In the genomic region with DNA sequence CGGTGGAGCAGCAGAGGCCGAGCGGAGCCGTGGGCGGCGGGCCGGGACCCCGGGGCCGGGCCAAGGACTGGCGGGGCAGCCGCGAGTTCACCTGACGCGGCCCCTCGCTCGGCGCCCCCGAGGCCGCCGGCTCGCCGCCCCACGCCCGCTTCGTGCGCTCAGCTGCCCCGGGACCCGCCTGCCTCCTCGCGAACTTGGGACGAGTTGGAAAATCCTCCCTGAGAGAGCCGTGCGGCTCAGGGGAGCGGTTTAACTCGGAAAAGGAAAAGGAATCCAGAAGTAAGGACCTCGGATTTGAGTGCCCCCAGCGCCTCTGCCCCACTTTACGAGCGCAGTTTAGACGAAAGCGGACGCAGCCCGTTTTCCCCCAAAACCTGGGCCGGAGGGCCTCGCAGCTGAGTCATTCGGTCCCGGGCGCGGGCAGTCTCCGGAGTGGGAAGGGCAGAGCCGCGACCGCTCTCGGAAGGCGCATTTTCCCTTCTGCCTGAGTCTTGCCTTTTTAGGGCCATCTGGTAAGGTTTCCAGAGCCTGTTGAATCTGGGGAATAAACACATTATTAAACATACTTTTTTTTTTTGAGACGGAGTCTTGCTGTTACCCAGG, we compare ENCODE assay signal across 8 cellular contexts. TPM values are rescaled to one million over a fixed set of nuclear protein-coding genes. Genes with fewer than 3 reads are reported as not detected.
DNase-seq lines count a peak whose midpoint lies in the region; ATAC-seq, FAIRE-seq and TF ChIP-seq lines count a peak whose summit lies in the region.

No MANE protein-coding gene starts in this region.

- peak overlapping the region; percentile 80 for H3K4me2 ChIP-seq in keratinocyte (ENCODE audit: control insufficient read depth, extremely low read depth, insufficient read depth, low read depth, low read length)

- H3K9ac ChIP-seq in HUES48 (ENCODE audit: low read depth, low read length): peak overlapping the region; percentile 90
- peak overlapping the region; percentile 99 for H3K9ac ChIP-seq in keratinocyte (ENCODE audit: control insufficient read depth, extremely low read depth, insufficient read depth, low read length)

- H3K27me3 ChIP-seq in HUES48 (ENCODE audit: control insufficient read depth, insufficient read depth, low read length): no peaks in the 10 kb centered on the region
- no peaks in the 10 kb centered on the region for H3K27me3 ChIP-seq in bronchial epithelial cell (ENCODE audit: control insufficient read depth, insufficient read depth, low read length)
- no peaks in the 10 kb centered on the region for H3K27me3 ChIP-seq in keratinocyte (ENCODE audit: control insufficient read depth, extremely low read depth, insufficient read depth, low read length)

- peak overlapping the region; percentile 87 for H3K4me3 Mint-ChIP-seq in WTC11

- peak overlapping the region; percentile 69 for H2AFZ ChIP-seq in keratinocyte (ENCODE audit: control insufficient read depth, low read length)

- H3K36me3 ChIP-seq in HUES48 (ENCODE audit: control insufficient read depth, insufficient read depth, low read length) (no peaks in the 10 kb centered on the region), bronchial epithelial cell (ENCODE audit: control insufficient read depth, insufficient read depth, low read length) (no peaks in the 10 kb centered on the region), keratinocyte (ENCODE audit: control insufficient read depth in 2 of 2, extremely low read depth in 1 of 2, insufficient read depth in 2 of 2, low read length in 2 of 2) (no peaks in the 10 kb centered on the region)

- DNase-seq in NCI-H1436 (lab: John Stamatoyannopoulos, UW): peak; percentile 20
- no peak for DNase-seq in NCI-H1436 treated with DMSO at 0.1 percent for 48 hours (lab: John Stamatoyannopoulos, UW)
- peak; percentile 47 for DNase-seq in WTC11 (ENCODE audit: low spot score)
- DNase-seq in bronchial epithelial cell (ENCODE audit: low read depth): peak; percentile 33
- no peak for DNase-seq in keratinocyte (ENCODE audit: low read depth, low spot score)
- peak; percentile 24 to 54 for DNase-seq in stimulated activated CD4-positive, alpha-beta T cell treated with anti-CD3 and anti-CD28 coated beads, Interleukin-12 subunit alpha, Interleukin-12 subunit beta, amount 100 ng/mL, for 24 hours (ENCODE audit: low read depth in 2 of 2)
- DNase-seq in NCI-H2196 treated with DMSO at 0.1 percent for 48 hours (lab: John Stamatoyannopoulos, UW; ENCODE audit: unreplicated experiment): no peak

- H3K9me3 ChIP-seq in HUES48 (ENCODE audit: control insufficient read depth, insufficient read depth, low read length) (no peaks in the 10 kb centered on the region), keratinocyte (ENCODE audit: control insufficient read depth, low read depth, low read length) (no peaks in the 10 kb centered on the region)

- no peaks in the 10 kb centered on the region for H3K36me3 Mint-ChIP-seq in WTC11

- no peaks in the 10 kb centered on the region for H3K9me3 Mint-ChIP-seq in WTC11

- CTCF ChIA-PET in WTC11 (lab: Charles Lee): interaction anchor here (1.2 to 3.0 kb wide), 5 partner anchors 8 to 486 kb away, joined by 3 to 48 read pairs (median 6); no protein-coding TSS in a partner anchor

- POLR2A ChIA-PET in WTC11 (lab: Charles Lee): interaction anchor here (1.4 to 1.7 kb wide), 2 partner anchors 37 to 68 kb away, joined by 4 to 10 read pairs; partner anchors contain the start of gene CUL2

- H3K27ac ChIP-seq in HUES48 (ENCODE audit: low read depth, low read length): peak overlapping the region; percentile 99
- peak overlapping the region; percentile 99 for H3K27ac ChIP-seq in keratinocyte (ENCODE audit: control insufficient read depth, insufficient read depth, low read length)

- H3K4me1 ChIP-seq in HUES48 (ENCODE audit: control insufficient read depth, insufficient read depth, low read length) (0 out of 2 replicates have a peak, but pooled peaks cover under 1% of the 10 kb centered on the region), keratinocyte (ENCODE audit: control insufficient read depth, extremely low read depth, insufficient read depth, low read length) (peaks cover 20% of the 10 kb centered on the region)

- peak overlapping the region; percentile 85 for H3K4me3 ChIP-seq in HUES48 (ENCODE audit: low read depth, low read length)
- peak overlapping the region; percentile 85 for H3K4me3 ChIP-seq in bronchial epithelial cell (ENCODE audit: low read depth, low read length)
- peak overlapping the region; percentile 86 to 91 (median 88) for H3K4me3 ChIP-seq in keratinocyte (ENCODE audit: control insufficient read depth in 2 of 3, extremely low read depth in 1 of 3, insufficient read depth in 2 of 3, low read depth in 1 of 3, low read length in 3 of 3)

- TF ChIP-seq CTCF in WTC11 (IDR thresholded peaks at IDR 0.05) (no peak), bronchial epithelial cell (IDR thresholded peaks at IDR 0.05; ENCODE audit: insufficient read depth, low read length, severe bottlenecking) (no peak), keratinocyte (optimal IDR thresholded peaks at IDR 0.05 in 1 of 3, IDR thresholded peaks at IDR 0.05 in 1 of 3, conservative IDR thresholded peaks at IDR 0.05 in 1 of 3; ENCODE audit: extremely low read depth in 1 of 3, insufficient read depth in 2 of 3, low read length in 3 of 3) (no peak)

- peaks cover 13% of the 10 kb centered on the region for H3K4me1 Mint-ChIP-seq in WTC11

- H3K79me2 ChIP-seq in keratinocyte (ENCODE audit: control insufficient read depth, insufficient read depth, low read length): peaks cover 11% of the 10 kb centered on the region

- H4K20me1 ChIP-seq in keratinocyte (ENCODE audit: control insufficient read depth, extremely low read depth, insufficient read depth, low read length): no peaks in the 10 kb centered on the region

- peak overlapping the region; percentile 97 for H3K27ac Mint-ChIP-seq in WTC11

- H3K27me3 Mint-ChIP-seq in WTC11 (ENCODE audit: low read depth): no peaks in the 10 kb centered on the region; the same call in 1 of the 2 replicates

- dilution Hi-C loops in keratinocyte (cut with MboI; ENCODE audit: extremely low pct_ligation_motif_present, low sequenced_read_pairs): no loop called here

- FAIRE-seq in bronchial epithelial cell (lab: Jason Lieb, UNC) (no peak), keratinocyte (lab: Jason Lieb, UNC) (no peak)

- H3K9me1 ChIP-seq in keratinocyte (ENCODE audit: control insufficient read depth, extremely low read depth, insufficient read depth, low read length): no peaks in the 10 kb centered on the region

- ATAC-seq in WTC11: no peak; the same call in 1 of the 2 replicates

TF ChIP-seq in WTC11, 78 proteins besides CTCF, POLR2A, EP300 and RAD21:
- TF ChIP-seq GRHL2 (CRISPR knock-in tag; IDR thresholded peaks at IDR 0.05; ENCODE audit: insufficient replicate concordance, severe bottlenecking): no peak
- 0 out of 2 replicates have a peak, but pooled peaks have one; percentile 2 for TF ChIP-seq ESRRA (CRISPR knock-in tag; IDR thresholded peaks at IDR 0.05; ENCODE audit: borderline replicate concordance)
- TF ChIP-seq CREM (CRISPR knock-in tag; IDR thresholded peaks at IDR 0.05): peak; percentile 15; the same call in 1 of the 2 replicates
- TF ChIP-seq ELF4 (CRISPR knock-in tag; IDR thresholded peaks at IDR 0.05; ENCODE audit: low read depth): no peak

RNA-seq across cellular contexts. Expression of gene CREM, which starts 0.7 kb away (rescaled TPM):
- total RNA-seq in WTC11 (2021): 17.3 to 23.6 TPM (median 18.3 TPM) in 3 replicates
- total RNA-seq in bronchial epithelial cell: 23.7 and 30.1 TPM in 2 replicates
- polyA plus RNA-seq in keratinocyte: 15.7 to 23.3 TPM (median 17.4 TPM) in 3 replicates
- polyA plus RNA-seq in keratinocyte (2011; ENCODE audit: low read depth): 6.4 TPM
- polyA plus RNA-seq in keratinocyte (2011; cell fraction: cytosol; rRNA removed): 15.7 and 25.3 TPM in 2 replicates
- 10.7 and 11.0 TPM in 2 replicates for polyA plus RNA-seq in keratinocyte (2011; cell fraction: nucleus; rRNA removed)
- 10.5 and 14.7 TPM in 2 replicates for polyA plus RNA-seq in keratinocyte (2012; ENCODE audit: low replicate concordance)
- polyA minus RNA-seq in keratinocyte: 6.6 to 10.2 TPM (median 9.4 TPM) in 3 replicates
- 22.8 TPM for polyA minus RNA-seq in keratinocyte (2011; cell fraction: cytosol; rRNA and poly(A)+ RNA removed)
- polyA minus RNA-seq in keratinocyte (2011; cell fraction: nucleus; rRNA and poly(A)+ RNA removed): 6.1 and 6.7 TPM in 2 replicates

RNA-seq across cellular contexts. Expression of gene CUL2, which starts 37.2 kb away (rescaled TPM):
- total RNA-seq in WTC11 (2021) (32.0 to 38.3 TPM (median 32.5 TPM) in 3 replicates), bronchial epithelial cell (21.3 and 23.4 TPM in 2 replicates)
- 19.9 to 39.7 TPM (median 20.7 TPM) in 3 replicates for polyA plus RNA-seq in keratinocyte
- 29.9 TPM for polyA plus RNA-seq in keratinocyte (2011; ENCODE audit: low read depth)
- polyA plus RNA-seq in keratinocyte (2011; cell fraction: cytosol; rRNA removed): 12.7 and 25.9 TPM in 2 replicates
- 21.3 and 27.4 TPM in 2 replicates for polyA plus RNA-seq in keratinocyte (2011; cell fraction: nucleus; rRNA removed)
- polyA plus RNA-seq in keratinocyte (2012; ENCODE audit: low replicate concordance): 18.2 and 27.7 TPM in 2 replicates
- 6.5 to 35.3 TPM (median 10.7 TPM) in 3 replicates for polyA minus RNA-seq in keratinocyte
- 14.0 TPM for polyA minus RNA-seq in keratinocyte (2011; cell fraction: cytosol; rRNA and poly(A)+ RNA removed)
- polyA minus RNA-seq in keratinocyte (2011; cell fraction: nucleus; rRNA and poly(A)+ RNA removed): 15.8 and 35.7 TPM in 2 replicates

Comparison
In these comparisons a context has a peak if more than half of its experiments do, and no peak if none do; other contexts are left out.
1. DNase-seq: peak in NCI-H1436 (single experiment), WTC11 (single experiment), bronchial epithelial cell (single experiment) and stimulated activated CD4-positive, alpha-beta T cell treated with anti-CD3 and anti-CD28 coated beads, Interleukin-12 subunit alpha, Interleukin-12 subunit beta, amount 100 ng/mL, for 24 hours (2 of 2); none in NCI-H1436 treated with DMSO at 0.1 percent for 48 hours (single experiment), keratinocyte (single experiment) and NCI-H2196 treated with DMSO at 0.1 percent for 48 hours (single experiment).
2. Peak in every context shown above with its lines, with median percentiles within 50 percentile points of each other: H3K4me3 ChIP-seq.